6 cellular contexts compared by ENCODE assay signal in genomic region chr7:54869513-54869912, GRCh38.
"Had no signal": no experiment of that assay in that cellular context is flagged by ENCODE, and none has a peak within 500 bp of the region (broad histone marks: within the 10 kb centered on the region; RNA-seq: fewer than 3 reads in every experiment).

No MANE protein-coding gene starts in this region.

- H2AFZ ChIP-seq: GM23248 had no signal

- FAIRE-seq: HTR-8/SVneo had no signal

- DNase-seq: GM23248, GOT3, H9, HCEC 1CT, IMR-90 had no signal

- H3K9ac ChIP-seq: GM23248 had no signal

- H3K27ac ChIP-seq: GM23248 had no signal

- H3K4me3 ChIP-seq: GM23248 had no signal
